7 cellular contexts compared by ENCODE assay signal in genomic region chr1:219189021-219189824, GRCh38. TPM values are rescaled to one million over a fixed set of nuclear protein-coding genes. Genes with fewer than 3 reads are reported as not detected.
A peak's percentile ranks its signal among the peaks of the same experiment; 100 is the strongest.
DNase-seq lines count a peak whose midpoint lies in the region; ATAC-seq and TF ChIP-seq lines count a peak whose summit lies in the region.

No MANE protein-coding gene starts in this region.

- H3K4me1 ChIP-seq in Panc1 (ENCODE audit: control insufficient read depth, insufficient read depth, low read length) (peaks cover 6% of the 10 kb centered on the region), upper lobe of right lung (peaks cover 22% of the 10 kb centered on the region)

- H3K4me3 ChIP-seq in Panc1 (ENCODE audit: low read depth in 2 of 2, low read length in 2 of 2) (no peak overlapping the region), upper lobe of right lung (no peak overlapping the region)

- H3K9me3 ChIP-seq in Panc1 (ENCODE audit: control insufficient read depth, insufficient read depth, low read depth, low read length) = no peaks in the 10 kb centered on the region
- no peaks in the 10 kb centered on the region for H3K9me3 ChIP-seq in upper lobe of right lung

- ATAC-seq in GM18868 (IDR thresholded peaks at IDR 0.05; ENCODE audit: unreplicated experiment) (peak; percentile 76), HG02678 (IDR thresholded peaks at IDR 0.05; ENCODE audit: unreplicated experiment) (peak; percentile 66), Panc1 (no peak), upper lobe of right lung (no peak)

- POLR2A ChIA-PET in Panc1 (lab: Charles Lee) = no interaction called here

- H3K27ac ChIP-seq in Panc1 (ENCODE audit: low read length) = peak overlapping the region; percentile 48; the same call in 1 of the 2 replicates
- peak overlapping the region; percentile 2 for H3K27ac ChIP-seq in upper lobe of right lung

- intact Hi-C loops in Panc1 (cut with micrococcal nuclease; ENCODE audit: unreplicated experiment) = no loop called here
- intact Hi-C loops in upper lobe of right lung (cut with DNase I) = loop anchor here (10.0 kb wide), 1 partner anchor 854 kb away; no protein-coding TSS in a partner anchor

- CTCF ChIA-PET in Panc1 (lab: Charles Lee) = no interaction called here

- H3K27me3 ChIP-seq in Panc1 (ENCODE audit: control insufficient read depth, insufficient read depth, low read length) (no peaks in the 10 kb centered on the region), upper lobe of right lung (no peaks in the 10 kb centered on the region)

- DNase-seq in Panc1 (ENCODE audit: low read depth, low spot score) = no peak
- DNase-seq in globus pallidus (ENCODE audit: low spot score) = peak; percentile 26
- DNase-seq in upper lobe of right lung = no peak
- no peak for DNase-seq in NCI-H510A (lab: John Stamatoyannopoulos, UW)
- DNase-seq in GDM1 (lab: John Stamatoyannopoulos, UW) = no peak

- BruUV-seq in Panc1 (replicated peaks; lab: Mats Ljungman, UMichigan) = no TSS peak

- TF ChIP-seq CTCF in Panc1 (IDR thresholded peaks at IDR 0.05) = no peak
- TF ChIP-seq CTCF in upper lobe of right lung (IDR thresholded peaks at IDR 0.05) = no peak

- in situ Hi-C loops in Panc1 (cut with HindIII; ENCODE audit: low pct_unique_long_range_greater_than_20kb, low sequenced_read_pairs) = no loop called here

- peaks cover 2% of the 10 kb centered on the region; the same call in 1 of the 2 replicates for H3K36me3 ChIP-seq in Panc1 (ENCODE audit: control insufficient read depth, insufficient read depth, low read length)
- peaks cover 7% of the 10 kb centered on the region for H3K36me3 ChIP-seq in upper lobe of right lung

RNA-seq across cellular contexts. Expression of gene LYPLAL1, which starts 15.5 kb away (rescaled TPM):
- total RNA-seq in Panc1 (2021; ENCODE audit: unreplicated experiment) (41.3 TPM), upper lobe of right lung (33.2 TPM)
- 30.2 TPM for polyA plus RNA-seq in Panc1 (2012; ENCODE audit: insufficient read length)

Comparison
In these comparisons a context has a peak if more than half of its experiments do, and no peak if none do; other contexts are left out.
1. ATAC-seq: peak in GM18868 (single experiment) and HG02678 (single experiment); none in Panc1 (single experiment) and upper lobe of right lung (single experiment).